In the genomic region with DNA sequence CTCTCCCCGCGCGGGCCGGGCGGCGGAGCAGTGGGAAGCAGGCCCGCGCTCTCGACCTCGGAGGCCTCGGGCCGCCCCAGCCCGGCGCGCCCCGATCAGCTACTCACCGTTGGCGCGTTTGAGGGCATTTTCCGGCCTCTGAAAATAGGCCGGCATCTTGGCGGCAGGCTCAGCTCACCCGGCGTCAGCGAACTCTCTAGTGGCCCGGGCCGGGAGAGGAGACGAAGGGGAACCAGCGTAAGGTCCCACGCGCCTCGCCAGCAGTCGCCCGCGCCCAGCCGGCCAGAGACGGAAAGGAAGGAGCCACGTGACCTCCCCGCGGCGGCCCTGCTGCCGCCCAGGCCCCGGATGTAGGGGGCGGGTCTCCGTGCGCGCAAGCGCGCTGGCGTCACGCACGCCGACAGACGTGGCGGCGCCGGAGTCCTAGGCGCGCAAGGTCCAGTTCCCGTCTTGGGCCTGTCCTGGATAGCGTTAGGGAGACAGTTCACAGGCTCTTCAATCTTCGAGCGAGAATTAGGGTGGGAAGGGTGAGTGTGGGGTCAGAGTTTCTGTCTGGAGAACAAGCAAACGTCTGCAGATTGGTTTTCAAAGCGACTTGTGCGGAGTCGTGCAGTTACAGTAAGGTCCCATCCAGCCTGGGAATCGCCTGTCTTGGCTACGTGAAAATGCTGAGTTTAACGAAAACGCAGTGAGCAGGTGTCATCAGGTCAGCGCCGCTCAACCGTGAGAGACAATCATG, we compare ENCODE assay signal across 8 cellular contexts. TPM values are rescaled to one million over a fixed set of nuclear protein-coding genes. Genes with fewer than 3 reads are reported as not detected.
A peak's percentile ranks its signal among the peaks of the same experiment; 100 is the strongest.
DNase-seq lines count a peak whose midpoint lies in the region; ATAC-seq and TF ChIP-seq lines count a peak whose summit lies in the region.

A gene with protein sequence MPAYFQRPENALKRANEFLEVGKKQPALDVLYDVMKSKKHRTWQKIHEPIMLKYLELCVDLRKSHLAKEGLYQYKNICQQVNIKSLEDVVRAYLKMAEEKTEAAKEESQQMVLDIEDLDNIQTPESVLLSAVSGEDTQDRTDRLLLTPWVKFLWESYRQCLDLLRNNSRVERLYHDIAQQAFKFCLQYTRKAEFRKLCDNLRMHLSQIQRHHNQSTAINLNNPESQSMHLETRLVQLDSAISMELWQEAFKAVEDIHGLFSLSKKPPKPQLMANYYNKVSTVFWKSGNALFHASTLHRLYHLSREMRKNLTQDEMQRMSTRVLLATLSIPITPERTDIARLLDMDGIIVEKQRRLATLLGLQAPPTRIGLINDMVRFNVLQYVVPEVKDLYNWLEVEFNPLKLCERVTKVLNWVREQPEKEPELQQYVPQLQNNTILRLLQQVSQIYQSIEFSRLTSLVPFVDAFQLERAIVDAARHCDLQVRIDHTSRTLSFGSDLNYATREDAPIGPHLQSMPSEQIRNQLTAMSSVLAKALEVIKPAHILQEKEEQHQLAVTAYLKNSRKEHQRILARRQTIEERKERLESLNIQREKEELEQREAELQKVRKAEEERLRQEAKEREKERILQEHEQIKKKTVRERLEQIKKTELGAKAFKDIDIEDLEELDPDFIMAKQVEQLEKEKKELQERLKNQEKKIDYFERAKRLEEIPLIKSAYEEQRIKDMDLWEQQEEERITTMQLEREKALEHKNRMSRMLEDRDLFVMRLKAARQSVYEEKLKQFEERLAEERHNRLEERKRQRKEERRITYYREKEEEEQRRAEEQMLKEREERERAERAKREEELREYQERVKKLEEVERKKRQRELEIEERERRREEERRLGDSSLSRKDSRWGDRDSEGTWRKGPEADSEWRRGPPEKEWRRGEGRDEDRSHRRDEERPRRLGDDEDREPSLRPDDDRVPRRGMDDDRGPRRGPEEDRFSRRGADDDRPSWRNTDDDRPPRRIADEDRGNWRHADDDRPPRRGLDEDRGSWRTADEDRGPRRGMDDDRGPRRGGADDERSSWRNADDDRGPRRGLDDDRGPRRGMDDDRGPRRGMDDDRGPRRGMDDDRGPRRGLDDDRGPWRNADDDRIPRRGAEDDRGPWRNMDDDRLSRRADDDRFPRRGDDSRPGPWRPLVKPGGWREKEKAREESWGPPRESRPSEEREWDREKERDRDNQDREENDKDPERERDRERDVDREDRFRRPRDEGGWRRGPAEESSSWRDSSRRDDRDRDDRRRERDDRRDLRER (N-terminal part only) (minus strand): TSS at position 297 of the 739 bp plus-strand sequence. CDS start 141 bp downstream, at position 156.

- TF ChIP-seq POLR2A in heart left ventricle (IDR thresholded peaks at IDR 0.05): peak; percentile 50 to 91
- TF ChIP-seq POLR2A in transverse colon (IDR thresholded peaks at IDR 0.05): peak; percentile 98

- H3K36me3 ChIP-seq in heart left ventricle (peaks cover 0 to 4% (median 0%) of the 10 kb centered on the region in 9 donors), transverse colon (no peaks in the 10 kb centered on the region)

- H3K4me1 ChIP-seq in heart left ventricle (peaks cover 0 to 43% (median 32%) of the 10 kb centered on the region in 12 donors), transverse colon (peaks cover 7 to 48% (median 31%) of the 10 kb centered on the region in 4 donors)

- peak within 1 kb of the TSS; percentile 96 for H3K27ac ChIP-seq in adipose tissue (ENCODE audit: low read depth, low read length)
- H3K27ac ChIP-seq in heart left ventricle: peak within 1 kb of the TSS; percentile 95 to 100 (median 98)
- H3K27ac ChIP-seq in transverse colon: peak within 1 kb of the TSS; percentile 97 to 99 (median 98)

- in situ Hi-C loops in transverse colon (cut with MboI; ENCODE audit: low pct_ligation_motif_present in 1 of 4, low pct_unique_long_range_greater_than_20kb in 1 of 4, low sequenced_read_pairs in 3 of 4): no loop called here

- no peak for TF ChIP-seq EP300 in transverse colon (IDR thresholded peaks at IDR 0.05; ENCODE audit: low read depth)

- intact Hi-C loops in heart left ventricle (cut with DNase I): loop anchor here in 4 of 10 donors (1.0 to 2.0 kb wide), 3 partner anchors 20 to 85 kb away; partner anchors contain the start of genes DENND10 (in 3 of the 4) and SFXN4 (in 1 of the 4)
- intact Hi-C loops in transverse colon (cut with DNase I; ENCODE audit: low total_unique reads): no loop called here

- DNase-seq in GM12864 (ENCODE audit: low read depth): peak; percentile 63
- peak; percentile 61 for DNase-seq in NCI-H1092 (lab: John Stamatoyannopoulos, UW)
- peak; percentile 85 for DNase-seq in T follicular helper cell (ENCODE audit: low read depth)
- peak; percentile 93 to 97 (median 94) for DNase-seq in heart left ventricle
- DNase-seq in pons (ENCODE audit: low spot score): peak; percentile 89
- DNase-seq in transverse colon: peak; percentile 94

- WGBS in adipose tissue, 3 donors: 0 to 1% (median 0%) methylated on average over 60 to 74 of the region's 74 CpGs
- 0 to 1% (median 0%) methylated on average over 23 to 74 of the region's 74 CpGs for WGBS in heart left ventricle, 4 donors
- WGBS in transverse colon (ENCODE audit: low coverage in 1 of 2), 2 donors: 0% methylated on average over 33 of the region's 74 CpGs; no CpG with 5 or more reads in 1 of the 2 donors

- TF ChIP-seq CTCF in GM12864 (IDR thresholded peaks at IDR 0.05; ENCODE audit: low read depth, low read length, missing control alignments): no peak
- no peak for TF ChIP-seq CTCF in heart left ventricle (IDR thresholded peaks at IDR 0.05)
- no peak for TF ChIP-seq CTCF in transverse colon (IDR thresholded peaks at IDR 0.05)

- ATAC-seq in HG02588 (IDR thresholded peaks at IDR 0.05; ENCODE audit: unreplicated experiment): peak; percentile 75
- peak; percentile 92 to 97 (median 97) for ATAC-seq in heart left ventricle

- H3K27me3 ChIP-seq in heart left ventricle (no peaks in the 10 kb centered on the region), transverse colon (no peaks in the 10 kb centered on the region)

- H3K4me3 ChIP-seq in GM12864 (ENCODE audit: low read depth, low read length) (peak within 1 kb of the TSS; percentile 94), heart left ventricle (peak within 1 kb of the TSS; percentile 76 to 100 (median 88)), transverse colon (peak within 1 kb of the TSS; percentile 72 to 97 (median 91))

- H3K9me3 ChIP-seq in heart left ventricle (no peaks in the 10 kb centered on the region), transverse colon (no peaks in the 10 kb centered on the region)

RNA-seq across cellular contexts. Expression of the gene that starts here (rescaled TPM):
- 100 to 1,000 TPM in 1 of 3 donors, 10 to 100 TPM in 2; 59.4 to 112 (median 98.6) TPM for polyA plus RNA-seq in adipose tissue
- 100 to 1,000 TPM in 6 of 9 donors, 10 to 100 TPM in 3; 80.3 to 143 (median 110) TPM for total RNA-seq in heart left ventricle
- 10 to 100 TPM; 41.9 to 92.2 TPM for polyA plus RNA-seq in heart left ventricle
- total RNA-seq in transverse colon: 100 to 1,000 TPM in 2 of 4 donors, 10 to 100 TPM in 2; 68.1 to 119 (median 99.6) TPM

Comparison
In these comparisons a context has a peak if more than half of its experiments do, and no peak if none do; other contexts are left out.
1. Peak in every context shown above with its lines: DNase-seq, ATAC-seq, H3K4me3 ChIP-seq and H3K27ac ChIP-seq.